In genomic region chr7:4849390-4849789, GRCh38 we compare ENCODE assay signal across 8 cellular contexts. TPM values are rescaled to one million over a fixed set of nuclear protein-coding genes. Genes with fewer than 3 reads are reported as not detected.
A peak's percentile ranks its signal among the peaks of the same experiment; 100 is the strongest.
DNase-seq lines count a peak whose midpoint lies in the region; ATAC-seq and TF ChIP-seq lines count a peak whose summit lies in the region.

No MANE protein-coding gene starts in this region.

- CTCF ChIA-PET in CD4-positive, alpha-beta T cell (lab: Charles Lee) = no interaction called here

- intact Hi-C loops in CD4-positive, alpha-beta T cell (cut with DNase I, micrococcal nuclease) = loop anchor here in 1 of 2 experiments (5.0 kb wide), 2 partner anchors 238 to 323 kb away; no protein-coding TSS in a partner anchor

- peak; percentile 27 for TF ChIP-seq CTCF in CD4-positive, alpha-beta T cell (IDR thresholded peaks at IDR 0.05)
- peak; percentile 48 for TF ChIP-seq CTCF in OCI-LY1 (IDR thresholded peaks at IDR 0.05; ENCODE audit: low read length)
- peak; percentile 29 for TF ChIP-seq CTCF in fibroblast of mammary gland (conservative IDR thresholded peaks at IDR 0.05; ENCODE audit: control insufficient read depth, insufficient read depth, low read depth, low read length)

- no peaks in the 10 kb centered on the region for H3K4me1 Mint-ChIP-seq in CD4-positive, alpha-beta T cell (ENCODE audit: low read depth)

- no peaks in the 10 kb centered on the region for H3K9me3 Mint-ChIP-seq in CD4-positive, alpha-beta T cell

- H3K27me3 Mint-ChIP-seq in CD4-positive, alpha-beta T cell = peaks cover 13% of the 10 kb centered on the region

- no peak overlapping the region for H3K4me3 ChIP-seq in H7 (ENCODE audit: insufficient read depth, low read depth, low read length)
- no peak overlapping the region for H3K4me3 ChIP-seq in OCI-LY1 (ENCODE audit: low read depth, low read length, poor library complexity, severe bottlenecking)
- no peak overlapping the region for H3K4me3 ChIP-seq in fibroblast of mammary gland (ENCODE audit: control insufficient read depth, low read depth, low read length)

- H3K4me2 ChIP-seq in OCI-LY1 (ENCODE audit: low read length) = no peak overlapping the region

- no peaks in the 10 kb centered on the region for H3K79me2 ChIP-seq in OCI-LY1 (ENCODE audit: insufficient read depth, low read length)

- H3K36me3 ChIP-seq in H7 (replicated peaks; ENCODE audit: control insufficient read depth, insufficient read depth, low read length) (no peaks in the 10 kb centered on the region), OCI-LY1 (ENCODE audit: insufficient read depth, low read length) (no peaks in the 10 kb centered on the region)

- H3K4me3 Mint-ChIP-seq in CD4-positive, alpha-beta T cell = no peak overlapping the region

- ATAC-seq in CD4-positive, alpha-beta T cell (ENCODE audit: poor library complexity) = no peak
- ATAC-seq in HG03135 (IDR thresholded peaks at IDR 0.05; ENCODE audit: unreplicated experiment) (no peak), GM21390 (IDR thresholded peaks at IDR 0.05; ENCODE audit: unreplicated experiment) (no peak)

- H4K20me1 ChIP-seq in OCI-LY1 (ENCODE audit: insufficient read depth, low read length) = no peaks in the 10 kb centered on the region

- H3K36me3 Mint-ChIP-seq in CD4-positive, alpha-beta T cell (ENCODE audit: low read depth) = no peaks in the 10 kb centered on the region

- no peaks in the 10 kb centered on the region for H3F3A ChIP-seq in OCI-LY1 (ENCODE audit: insufficient read depth, low read length)

- H2AFZ ChIP-seq in OCI-LY1 (ENCODE audit: low read length) = no peak overlapping the region

- no peak overlapping the region for H3K27ac Mint-ChIP-seq in CD4-positive, alpha-beta T cell

- no peaks in the 10 kb centered on the region for H3K9me2 ChIP-seq in OCI-LY1 (ENCODE audit: low read depth, low read length)

- no peak for DNase-seq in CD4-positive, alpha-beta T cell
- DNase-seq in H7 (peak; percentile 73), fibroblast of mammary gland (ENCODE audit: low read depth) (peak; percentile 38)
- peak; percentile 31 for DNase-seq in stimulated activated CD8-positive, alpha-beta memory T cell treated with anti-CD3 and anti-CD28 coated beads, Interleukin-4, amount 100 ng/mL, for 48 hours
- no peak for DNase-seq in stimulated activated CD4-positive, alpha-beta T cell treated with anti-CD3 and anti-CD28 coated beads, Interleukin-12 subunit alpha, Interleukin-12 subunit beta, amount 100 ng/mL, for 4 hours

- no peak overlapping the region for H3K9ac ChIP-seq in OCI-LY1 (ENCODE audit: low read length)

- POLR2A ChIA-PET in CD4-positive, alpha-beta T cell (lab: Charles Lee) = no interaction called here

- no peaks in the 10 kb centered on the region for H3K4me1 ChIP-seq in OCI-LY1 (ENCODE audit: insufficient read depth, low read length, severe bottlenecking)

- no peaks in the 10 kb centered on the region for H3K9me3 ChIP-seq in CD4-positive, alpha-beta T cell (ENCODE audit: control insufficient read depth, low read length)
- H3K9me3 ChIP-seq in OCI-LY1 (ENCODE audit: low read length) = no peaks in the 10 kb centered on the region

- H3K27me3 ChIP-seq in CD4-positive, alpha-beta T cell (ENCODE audit: control insufficient read depth, insufficient read depth, low read length) = peaks cover 8% of the 10 kb centered on the region
- H3K27me3 ChIP-seq in H7 (ENCODE audit: control insufficient read depth, insufficient read depth, low read length) (no peaks in the 10 kb centered on the region), OCI-LY1 (ENCODE audit: insufficient read depth, low read length) (peaks cover 4% of the 10 kb centered on the region; the same call in 1 of the 2 replicates)

- H3K27ac ChIP-seq in CD4-positive, alpha-beta T cell (ENCODE audit: low read depth, low read length) = no peak overlapping the region
- no peak overlapping the region for H3K27ac ChIP-seq in OCI-LY1 (ENCODE audit: low read depth, low read length, poor library complexity, severe bottlenecking)

RNA-seq across cellular contexts. Expression of gene PAPOLB, which starts 12.4 kb away (rescaled TPM):
- total RNA-seq in CD4-positive, alpha-beta T cell = not detected
- total RNA-seq in H7 (2014; rRNA removed; shearing (Covaris generic)) = 0.14 TPM in 1 of 2 replicates, not detected in the other

RNA-seq across cellular contexts. Expression of gene RADIL, which starts 34.1 kb away (rescaled TPM):
- not detected for total RNA-seq in CD4-positive, alpha-beta T cell
- total RNA-seq in H7 (2014; rRNA removed; shearing (Covaris generic)) = 9.8 and 14.1 TPM in 2 replicates

Comparison
In these comparisons a context has a peak if more than half of its experiments do, and no peak if none do; other contexts are left out.
1. DNase-seq: peak in H7 (single experiment), fibroblast of mammary gland (single experiment) and stimulated activated CD8-positive, alpha-beta memory T cell treated with anti-CD3 and anti-CD28 coated beads, Interleukin-4, amount 100 ng/mL, for 48 hours (single experiment); none in CD4-positive, alpha-beta T cell (0 of 10) and stimulated activated CD4-positive, alpha-beta T cell treated with anti-CD3 and anti-CD28 coated beads, Interleukin-12 subunit alpha, Interleukin-12 subunit beta, amount 100 ng/mL, for 4 hours (single experiment).
2. RNA of gene RADIL, which starts 34.1 kb away (total RNA-seq): 9.8 to 14.1 TPM in H7; not detected in CD4-positive, alpha-beta T cell; every median in the first group is over 10 times any median in the second.
3. Peak in every context shown above with its lines, with median percentiles within 50 percentile points of each other: CTCF ChIP-seq.